ENCODE assay signal across 13 cellular contexts in genomic region chr6:16486661-16487060, GRCh38.
DNase-seq lines count a peak whose midpoint lies in the region; ATAC-seq and TF ChIP-seq lines count a peak whose summit lies in the region.
"Had no signal": no experiment of that assay in that cellular context is flagged by ENCODE, and none has a peak within 500 bp of the region (broad histone marks: within the 10 kb centered on the region; RNA-seq: fewer than 3 reads in every experiment).

No MANE protein-coding gene starts in this region.

- CTCF ChIA-PET in activated CD4-positive, alpha-beta T cell treated with anti-CD3 and anti-CD28 coated beads, Interleukin-2, amount 10 ng/mL, durations not matched to agents 7 days and 5 days (lab: Charles Lee), result interaction anchor here (1.0 to 1.2 kb wide), 3 partner anchors 12 to 275 kb away, joined by 3 to 6 read pairs (median 3); partner anchors contain the start of gene ATXN1
- CTCF ChIA-PET in SK-N-SH (lab: Yijun Ruan, JAX), result interaction anchor here (1.0 kb wide), 1 partner anchor 12 kb away, joined by 3 read pairs; no protein-coding TSS in a partner anchor

- TF ChIP-seq RAD21 in SK-N-SH (IDR thresholded peaks at IDR 0.05; ENCODE audit: low read length), result no peak

- peaks cover 40% of the 10 kb centered on the region for H3K36me3 Mint-ChIP-seq in activated CD4-positive, alpha-beta T cell treated with anti-CD3 and anti-CD28 coated beads, Interleukin-2, amount 10 ng/mL, durations not matched to agents 7 days and 5 days (ENCODE audit: low read depth)

- H3K4me3 Mint-ChIP-seq in activated CD4-positive, alpha-beta T cell treated with anti-CD3 and anti-CD28 coated beads, Interleukin-2, amount 10 ng/mL, durations not matched to agents 7 days and 5 days, result no peak overlapping the region

- H3K27ac ChIP-seq in tibial nerve (no peak overlapping the region), SK-N-SH (ENCODE audit: low read depth in 2 of 2, low read length in 1 of 2) (no peak overlapping the region)
- H3K27ac ChIP-seq: parathyroid adenoma had no signal

- ATAC-seq in HG03280 (IDR thresholded peaks at IDR 0.05; ENCODE audit: unreplicated experiment), result no peak

- H3K4me2 ChIP-seq in SK-N-SH, result no peak overlapping the region

- no peaks in the 10 kb centered on the region for H3K27me3 Mint-ChIP-seq in activated CD4-positive, alpha-beta T cell treated with anti-CD3 and anti-CD28 coated beads, Interleukin-2, amount 10 ng/mL, durations not matched to agents 7 days and 5 days

- peaks cover 79% of the 10 kb centered on the region for H3K4me1 Mint-ChIP-seq in activated CD4-positive, alpha-beta T cell treated with anti-CD3 and anti-CD28 coated beads, Interleukin-2, amount 10 ng/mL, durations not matched to agents 7 days and 5 days

- no peak overlapping the region for H3K9ac ChIP-seq in SK-N-SH
- H3K9ac ChIP-seq: parathyroid adenoma had no signal

- H3F3A ChIP-seq in SK-N-SH (replicated peaks; ENCODE audit: insufficient read depth), result no peaks in the 10 kb centered on the region

- no peaks in the 10 kb centered on the region for H3K27me3 ChIP-seq in tibial nerve
- no peaks in the 10 kb centered on the region for H3K27me3 ChIP-seq in SK-N-SH (ENCODE audit: insufficient read depth)

- no peaks in the 10 kb centered on the region for H3K9me2 ChIP-seq in SK-N-SH

- no peak for TF ChIP-seq POLR2A in tibial nerve (IDR thresholded peaks at IDR 0.05)

- H3K4me3 ChIP-seq in tibial nerve (peak overlapping the region in 1 of 4 donors; percentile 3), SK-N-SH (ENCODE audit: low read depth in 2 of 2, low read length in 1 of 2) (no peak overlapping the region)

- TF ChIP-seq EP300 in tibial nerve (IDR thresholded peaks at IDR 0.05) (no peak), SK-N-SH (IDR thresholded peaks at IDR 0.05; ENCODE audit: borderline replicate concordance in 1 of 2, low read depth in 1 of 2, low read length in 1 of 2) (no peak)

- POLR2A ChIA-PET in activated CD4-positive, alpha-beta T cell treated with anti-CD3 and anti-CD28 coated beads, Interleukin-2, amount 10 ng/mL, durations not matched to agents 7 days and 5 days (lab: Charles Lee), result no interaction called here
- POLR2A ChIA-PET in SK-N-SH (lab: Yijun Ruan, JAX), result no interaction called here

- DNase-seq in Ammon's horn (ENCODE audit: low spot score), result peak; percentile 48
- no peak for DNase-seq in activated CD4-positive, alpha-beta T cell treated with anti-CD3 and anti-CD28 coated beads, Interleukin-2, amount 10 ng/mL, durations not matched to agents 7 days and 5 days
- DNase-seq in activated gamma-delta T cell treated with anti-CD3 and anti-CD28 coated beads, Interleukin-2, amount 50 U/mL, for 16 hours (ENCODE audit: low read depth), result peak; percentile 37
- DNase-seq in stimulated activated CD4-positive, alpha-beta T cell treated with anti-CD3 and anti-CD28 coated beads, Interleukin-1b, Interleukin-23, amount 100 ng/mL, for 4 hours (ENCODE audit: low read depth in 2 of 2), result peak; percentile 24 to 57
- DNase-seq in tibial nerve (ENCODE audit: low spot score in 2 of 2), result no peak
- DNase-seq in SK-N-SH, result no peak
- DNase-seq in activated CD4-positive, CD25-positive, alpha-beta regulatory T cell treated with anti-CD3 and anti-CD28 coated beads, Interleukin-2, amount 50 U/mL, for 72 hours, result no peak
- DNase-seq: H7, NCI-H1048, NCI-H226, SW 1271 had no signal

- no peak overlapping the region for H2AFZ ChIP-seq in SK-N-SH (ENCODE audit: low read depth)
- H2AFZ ChIP-seq: parathyroid adenoma had no signal

- H3K4me1 ChIP-seq in tibial nerve (no peaks in the 10 kb centered on the region), SK-N-SH (ENCODE audit: control insufficient read depth in 1 of 2, insufficient read depth in 2 of 2, low read depth in 1 of 2, low read length in 1 of 2) (no peaks in the 10 kb centered on the region)

- peak overlapping the region; percentile 10 for H3K27ac Mint-ChIP-seq in activated CD4-positive, alpha-beta T cell treated with anti-CD3 and anti-CD28 coated beads, Interleukin-2, amount 10 ng/mL, durations not matched to agents 7 days and 5 days

- 52 to 64% methylated on average over 11 of the region's 11 CpGs for WGBS in tibial nerve, 2 donors
- WGBS in SK-N-SH (ENCODE audit: low lambda C conversion rate), result 94% methylated on average over 11 of the region's 11 CpGs

- H3K36me3 ChIP-seq in tibial nerve (peaks cover 0 to 36% (median 3%) of the 10 kb centered on the region in 3 donors), SK-N-SH (replicated peaks in 1 of 2; ENCODE audit: control insufficient read depth in 1 of 2, insufficient read depth in 2 of 2, low read length in 1 of 2) (peaks cover 6 to 43% of the 10 kb centered on the region in 2 experiments)

- H3K79me2 ChIP-seq in SK-N-SH (ENCODE audit: insufficient read depth), result peaks cover 4% of the 10 kb centered on the region; the same call in 1 of the 2 replicates
- H3K79me2 ChIP-seq: parathyroid adenoma had no signal

- H3K9me3 ChIP-seq in tibial nerve (peaks cover 0 to 7% (median 0%) of the 10 kb centered on the region in 4 donors), SK-N-SH (no peaks in the 10 kb centered on the region)

- TF ChIP-seq CTCF in tibial nerve (IDR thresholded peaks at IDR 0.05) (no peak), SK-N-SH (IDR thresholded peaks at IDR 0.05) (no peak)

- H4K20me1 ChIP-seq in SK-N-SH (ENCODE audit: insufficient read depth), result peaks cover 5% of the 10 kb centered on the region; the same call in 1 of the 2 replicates

- peaks cover 7% of the 10 kb centered on the region for H3K9me3 Mint-ChIP-seq in activated CD4-positive, alpha-beta T cell treated with anti-CD3 and anti-CD28 coated beads, Interleukin-2, amount 10 ng/mL, durations not matched to agents 7 days and 5 days

TF ChIP-seq in SK-N-SH, 30 proteins besides CTCF, POLR2A, EP300 and RAD21:
- TF ChIP-seq REST (IDR thresholded peaks at IDR 0.05; ENCODE audit: low read depth, low read length) (no peak), TAF1 (IDR thresholded peaks at IDR 0.05; ENCODE audit: borderline replicate concordance, low read depth, low read length) (no peak), TCF12 (IDR thresholded peaks at IDR 0.05) (no peak), SMC3 (IDR thresholded peaks at IDR 0.05; ENCODE audit: low read depth, low read length) (no peak), RCOR1 (IDR thresholded peaks at IDR 0.05; ENCODE audit: low read length) (no peak), TEAD4 (IDR thresholded peaks at IDR 0.05; ENCODE audit: borderline replicate concordance, insufficient read depth) (no peak), PBX3 (IDR thresholded peaks at IDR 0.05) (no peak), FOXJ3 (CRISPR knock-in tag; IDR thresholded peaks at IDR 0.05) (no peak), MEF2A (IDR thresholded peaks at IDR 0.05; ENCODE audit: borderline replicate concordance, low read depth) (no peak)

Comparison
In these comparisons a context has a peak if more than half of its experiments do, and no peak if none do; other contexts are left out.
1. DNase-seq: peak in Ammon's horn (single experiment), activated gamma-delta T cell treated with anti-CD3 and anti-CD28 coated beads, Interleukin-2, amount 50 U/mL, for 16 hours (single experiment) and stimulated activated CD4-positive, alpha-beta T cell treated with anti-CD3 and anti-CD28 coated beads, Interleukin-1b, Interleukin-23, amount 100 ng/mL, for 4 hours (2 of 2); none in activated CD4-positive, alpha-beta T cell treated with anti-CD3 and anti-CD28 coated beads, Interleukin-2, amount 10 ng/mL, durations not matched to agents 7 days and 5 days (single experiment), tibial nerve (0 of 2), SK-N-SH (single experiment) and activated CD4-positive, CD25-positive, alpha-beta regulatory T cell treated with anti-CD3 and anti-CD28 coated beads, Interleukin-2, amount 50 U/mL, for 72 hours (single experiment).